ENCODE assay signal across 8 cellular contexts in the genomic region with DNA sequence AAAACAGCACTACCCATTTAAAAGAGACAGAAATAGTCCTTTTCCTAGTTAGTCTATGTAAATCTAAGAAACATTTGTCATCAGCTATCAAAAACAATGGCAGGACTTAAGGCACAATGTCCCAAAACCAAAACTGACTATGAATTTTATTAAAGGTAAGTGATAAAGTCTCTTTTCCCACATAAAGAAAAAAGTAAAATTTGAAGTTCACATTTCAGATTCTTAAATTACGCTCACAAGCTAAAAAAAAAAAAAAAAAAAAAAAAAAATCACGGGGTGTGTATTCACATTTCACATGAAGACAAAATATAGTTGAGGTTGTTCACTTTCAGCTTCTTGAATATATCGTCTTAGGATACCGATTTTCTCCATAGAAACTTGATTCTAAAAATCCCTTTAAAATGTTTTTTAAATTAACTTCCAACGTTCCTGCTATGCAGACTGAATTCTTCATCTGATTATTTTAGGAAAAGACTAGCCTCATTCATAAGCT. TPM values are rescaled to one million over a fixed set of nuclear protein-coding genes. Genes with fewer than 3 reads are reported as not detected.
A peak's percentile ranks its signal among the peaks of the same experiment; 100 is the strongest.
DNase-seq lines count a peak whose midpoint lies in the region; ATAC-seq and TF ChIP-seq lines count a peak whose summit lies in the region.

No MANE protein-coding gene starts in this region.

- peak overlapping the region; percentile 88 for H3K4me2 ChIP-seq in PC-9

- peaks cover 32% of the 10 kb centered on the region for H3F3A ChIP-seq in PC-9 (ENCODE audit: insufficient read depth, low read depth)

- H3K27me3 Mint-ChIP-seq in CD8-positive, alpha-beta memory T cell = peaks cover 0 to 2% of the 10 kb centered on the region in 2 donors

- DNase-seq in CD8-positive, alpha-beta memory T cell = no peak
- DNase-seq in PC-9 (no peak), epithelial cell of esophagus (ENCODE audit: low read depth) (no peak), ovary (no peak), GM13977 (ENCODE audit: low spot score) (no peak), NCI-H524 (lab: John Stamatoyannopoulos, UW) (no peak), NCI-H446 (lab: John Stamatoyannopoulos, UW) (no peak)

- peak overlapping the region; percentile 70 for H3K4me3 ChIP-seq in CD8-positive, alpha-beta memory T cell (ENCODE audit: low read length)
- H3K4me3 ChIP-seq in PC-9 = peak overlapping the region; percentile 93
- H3K4me3 ChIP-seq in epithelial cell of esophagus (ENCODE audit: low read length) = peak overlapping the region; percentile 94
- peak overlapping the region; percentile 49 for H3K4me3 ChIP-seq in ovary

- H2AFZ ChIP-seq in PC-9 = peak overlapping the region; percentile 90

- CTCF ChIA-PET in CD8-positive, alpha-beta memory T cell (lab: Charles Lee) = interaction anchor here (0.8 to 8.3 kb wide), 5 partner anchors 11 to 65 kb away, joined by 3 to 105 read pairs (median 4); no protein-coding TSS in a partner anchor
- CTCF ChIA-PET in PC-9 (lab: Charles Lee) = interaction anchor here (0.5 to 0.6 kb wide), 3 partner anchors 68 to 881 kb away, joined by 3 to 8 read pairs (median 5); no protein-coding TSS in a partner anchor

- 0 to 2% (median 1%) methylated on average over 5 of the region's 5 CpGs for WGBS in ovary, 3 donors

- H3K36me3 ChIP-seq in CD8-positive, alpha-beta memory T cell (ENCODE audit: insufficient read depth, low read length) = no peaks in the 10 kb centered on the region
- H3K36me3 ChIP-seq in PC-9 (ENCODE audit: low read depth) = no peaks in the 10 kb centered on the region
- no peaks in the 10 kb centered on the region for H3K36me3 ChIP-seq in ovary

- no peak for TF ChIP-seq EP300 in ovary (IDR thresholded peaks at IDR 0.05)

- no peak for ATAC-seq in HG02588 (IDR thresholded peaks at IDR 0.05; ENCODE audit: unreplicated experiment)

- intact Hi-C loops in PC-9 (cut with micrococcal nuclease; ENCODE audit: unreplicated experiment) = no loop called here
- intact Hi-C loops in ovary (cut with DNase I) = no loop called here

- no peaks in the 10 kb centered on the region for H3K9me3 Mint-ChIP-seq in CD8-positive, alpha-beta memory T cell

- no peaks in the 10 kb centered on the region for H3K9me3 ChIP-seq in CD8-positive, alpha-beta memory T cell (ENCODE audit: low read length)
- H3K9me3 ChIP-seq in PC-9 (ENCODE audit: insufficient read depth, low read depth) (no peaks in the 10 kb centered on the region), ovary (no peaks in the 10 kb centered on the region)

- H3K27ac ChIP-seq in CD8-positive, alpha-beta memory T cell (ENCODE audit: low read depth, low read length) = peak overlapping the region; percentile 88
- H3K27ac ChIP-seq in PC-9 (peak overlapping the region; percentile 65), ovary (peak overlapping the region; percentile 97 to 99)

- POLR2A ChIA-PET in CD8-positive, alpha-beta memory T cell (lab: Charles Lee) = interaction anchor here (0.5 to 0.6 kb wide), 5 partner anchors 42 to 1072 kb away, joined by 3 to 7 read pairs (median 4); partner anchors contain the start of gene DNAJC9
- POLR2A ChIA-PET in PC-9 (lab: Charles Lee; ENCODE audit: unreplicated experiment) = interaction anchor here (0.5 to 0.7 kb wide), 3 partner anchors 141 to 808 kb away, joined by 3 to 31 read pairs (median 26); no protein-coding TSS in a partner anchor

- in situ Hi-C loops in GM13977 (cut with MboI; ENCODE audit: low pct_unique_long_range_greater_than_20kb, low sequenced_read_pairs, unreplicated experiment) = no loop called here

- peak overlapping the region; percentile 91 to 99 (median 98) for H3K27ac Mint-ChIP-seq in CD8-positive, alpha-beta memory T cell

- H3K36me3 Mint-ChIP-seq in CD8-positive, alpha-beta memory T cell = peaks cover 0 to 14% (median 2%) of the 10 kb centered on the region in 3 donors

- H3K4me1 Mint-ChIP-seq in CD8-positive, alpha-beta memory T cell = peaks cover 27 to 41% (median 41%) of the 10 kb centered on the region in 3 donors

- TF ChIP-seq POLR2A in ovary (IDR thresholded peaks at IDR 0.05) = no peak

- H3K27me3 ChIP-seq in CD8-positive, alpha-beta memory T cell (ENCODE audit: insufficient read depth, low read length, poor library complexity, severe bottlenecking) = no peaks in the 10 kb centered on the region
- H3K27me3 ChIP-seq in PC-9 (ENCODE audit: insufficient read depth, low read depth) (no peaks in the 10 kb centered on the region), ovary (no peaks in the 10 kb centered on the region)

- H3K9me2 ChIP-seq in PC-9 (ENCODE audit: insufficient read depth) = no peaks in the 10 kb centered on the region; the same call in 1 of the 2 replicates

- H3K4me1 ChIP-seq in CD8-positive, alpha-beta memory T cell (ENCODE audit: insufficient read depth, low read length) = peaks cover 14% of the 10 kb centered on the region
- H3K4me1 ChIP-seq in PC-9 (replicated peaks; ENCODE audit: insufficient read depth) (peaks cover 18% of the 10 kb centered on the region), ovary (ENCODE audit: insufficient read depth) (peaks cover 7% of the 10 kb centered on the region)

- TF ChIP-seq CTCF in PC-9 (conservative IDR thresholded peaks at IDR 0.05) (no peak), epithelial cell of esophagus (IDR thresholded peaks at IDR 0.05; ENCODE audit: insufficient read depth, low read depth, low read length, missing control alignments) (no peak), ovary (IDR thresholded peaks at IDR 0.05) (no peak), GM13977 (IDR thresholded peaks at IDR 0.05; ENCODE audit: extremely low read depth, insufficient read depth, missing control alignments) (no peak)

- H3K4me3 Mint-ChIP-seq in CD8-positive, alpha-beta memory T cell = peak overlapping the region; percentile 84 to 97 (median 91)

- no peaks in the 10 kb centered on the region for H4K20me1 ChIP-seq in PC-9 (ENCODE audit: insufficient read depth)

- peaks cover 52% of the 10 kb centered on the region for H3K79me2 ChIP-seq in PC-9 (ENCODE audit: low read depth)

- BruUV-seq in PC-9 (replicated peaks; lab: Mats Ljungman, UMichigan) = no TSS peak

RNA-seq across cellular contexts. Expression of gene P4HA1, which starts 1.6 kb away (rescaled TPM):
- 10 to 100 TPM; 28.7 to 31.9 TPM for total RNA-seq in CD8-positive, alpha-beta memory T cell
- polyA plus RNA-seq in CD8-positive, alpha-beta memory T cell = 23.3 TPM
- total RNA-seq in PC-9 (2021) (21.0 and 25.5 TPM in 2 replicates), ovary (10 to 100 TPM; 28.3 to 74.9 (median 39.7) TPM)
- polyA plus RNA-seq in ovary = 10 to 100 TPM; 20.5 to 44.7 TPM

RNA-seq across cellular contexts. Expression of gene NUDT13, which starts 15.2 kb away (rescaled TPM):
- 1 to 10 TPM; 1.7 TPM for total RNA-seq in CD8-positive, alpha-beta memory T cell
- polyA plus RNA-seq in CD8-positive, alpha-beta memory T cell = 0.85 TPM
- total RNA-seq in PC-9 (2021) = 5.2 TPM in 2 replicates
- total RNA-seq in ovary = 1 to 10 TPM in 6 of 7 donors, under 1 TPM in 1; 0.86 to 1.9 (median 1.5) TPM
- 1 to 10 TPM; 1.9 to 2.6 TPM for polyA plus RNA-seq in ovary
